In the genomic region with DNA sequence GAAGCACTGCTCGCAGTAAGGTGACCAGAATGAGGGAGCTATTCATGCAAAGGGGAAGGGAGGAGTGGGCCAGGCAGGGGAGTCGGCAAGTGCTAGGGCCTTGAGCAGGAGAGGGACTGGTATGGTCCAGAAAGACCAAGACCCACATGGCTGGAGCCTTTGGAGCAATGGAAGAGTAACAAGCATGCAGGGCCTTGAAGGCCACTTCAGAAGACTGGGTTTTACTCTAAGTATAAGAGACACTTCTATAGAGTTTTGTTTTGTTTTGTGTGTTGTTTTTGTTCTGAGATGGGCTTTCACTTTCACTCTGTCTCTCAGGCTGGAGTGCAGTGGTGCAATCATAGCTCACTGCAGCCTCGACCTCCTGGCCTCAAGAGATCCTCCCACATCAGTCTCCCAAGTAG, we compare ENCODE assay signal across 9 cellular contexts. TPM values are rescaled to one million over a fixed set of nuclear protein-coding genes. Genes with fewer than 3 reads are reported as not detected.
DNase-seq lines count a peak whose midpoint lies in the region; ATAC-seq, FAIRE-seq and TF ChIP-seq lines count a peak whose summit lies in the region.
"Had no signal": no experiment of that assay in that cellular context is flagged by ENCODE, and none has a peak within 500 bp of the region (broad histone marks: within the 10 kb centered on the region; RNA-seq: fewer than 3 reads in every experiment).

No MANE protein-coding gene starts in this region.

- no peak overlapping the region for H3K23ac ChIP-seq in neuronal stem cell (ENCODE audit: low read depth, low read length, poor library complexity)

- H2BK5ac ChIP-seq in neuronal stem cell (ENCODE audit: low read length), result no peak overlapping the region

- H3K9me3 ChIP-seq in OCI-LY3 (ENCODE audit: insufficient read depth, low read length), result peaks cover 5% of the 10 kb centered on the region; the same call in 1 of the 2 replicates
- no peaks in the 10 kb centered on the region for H3K9me3 ChIP-seq in neuronal stem cell (replicated peaks in 1 of 2; ENCODE audit: control insufficient read depth in 2 of 2, insufficient read depth in 1 of 2, low read depth in 1 of 2, low read length in 2 of 2)

- no peak for DNase-seq in naive B cell
- DNase-seq in midbrain (lab: John Stamatoyannopoulos, UW), result no peak
- DNase-seq in RKO (ENCODE audit: low spot score), result no peak
- no peak for DNase-seq in frontal cortex (ENCODE audit: low spot score in 2 of 2)
- no peak for DNase-seq in neuronal stem cell (ENCODE audit: low spot score)

- no peak overlapping the region for H3K14ac ChIP-seq in neuronal stem cell (ENCODE audit: low read length)

- no peaks in the 10 kb centered on the region for H3K79me1 ChIP-seq in neuronal stem cell (ENCODE audit: low read depth, low read length)

- H2AFZ ChIP-seq in OCI-LY3 (ENCODE audit: low read depth, low read length) (peak overlapping the region; percentile 81), neuronal stem cell (ENCODE audit: low read length) (no peak overlapping the region)

- ATAC-seq in GM19023 (IDR thresholded peaks at IDR 0.05; ENCODE audit: unreplicated experiment) (peak; percentile 72), HG02610 (IDR thresholded peaks at IDR 0.05; ENCODE audit: unreplicated experiment) (peak; percentile 86), naive B cell (ENCODE audit: low read depth in 2 of 2) (peak; percentile 56 to 69)

- peak overlapping the region; percentile 86 for H3K4me2 ChIP-seq in OCI-LY3 (ENCODE audit: low read length)
- H3K4me2 ChIP-seq in neuronal stem cell (ENCODE audit: insufficient read depth, low read length, poor library complexity, severe bottlenecking), result no peak overlapping the region

- H3K27me3 ChIP-seq in OCI-LY3 (ENCODE audit: low read depth, low read length) (no peaks in the 10 kb centered on the region), neuronal stem cell (ENCODE audit: control insufficient read depth in 3 of 3, insufficient read depth in 3 of 3, low read depth in 1 of 3, low read length in 3 of 3) (no peaks in the 10 kb centered on the region)

- H3K79me2 ChIP-seq in OCI-LY3 (ENCODE audit: low read length), result no peaks in the 10 kb centered on the region

- H2BK120ac ChIP-seq in neuronal stem cell (ENCODE audit: low read depth, low read length), result no peak overlapping the region

- 0 out of 2 replicates have a peak overlapping the region, but pooled peaks have one; percentile 7 for H3K27ac ChIP-seq in OCI-LY3 (ENCODE audit: low read length)
- no peak overlapping the region for H3K27ac ChIP-seq in neuronal stem cell (replicated peaks; ENCODE audit: low read length)

- H2BK12ac ChIP-seq in neuronal stem cell (ENCODE audit: low read length), result no peak overlapping the region

- H4K91ac ChIP-seq in neuronal stem cell (ENCODE audit: low read depth, low read length, poor library complexity), result no peak overlapping the region

- H3K36me3 ChIP-seq in OCI-LY3 (replicated peaks; ENCODE audit: low read depth, low read length) (no peaks in the 10 kb centered on the region), neuronal stem cell (replicated peaks in 1 of 2; ENCODE audit: control insufficient read depth in 2 of 2, insufficient read depth in 2 of 2, low read length in 2 of 2) (no peaks in the 10 kb centered on the region)

- peaks cover 8 to 12% of the 10 kb centered on the region in 2 donors for H3K36me3 Mint-ChIP-seq in naive B cell

- TF ChIP-seq CTCF in OCI-LY3 (IDR thresholded peaks at IDR 0.05; ENCODE audit: low read depth, low read length), result no peak

- H3K18ac ChIP-seq in neuronal stem cell (ENCODE audit: low read length), result no peak overlapping the region

- WGBS in neuronal stem cell (ENCODE audit: extremely low coverage in 2 of 2, insufficient read length in 2 of 2, insufficient replicate concordance in 1 of 2), 2 donors, result no CpG with 5 or more reads among the region's 3 CpGs

- no peak overlapping the region for H3K4ac ChIP-seq in neuronal stem cell (ENCODE audit: low read length)

- H3K4me3 Mint-ChIP-seq in naive B cell, result peak overlapping the region; percentile 60 to 91 (median 82)

- H3K4me3 ChIP-seq in OCI-LY3 (ENCODE audit: low read length) (peak overlapping the region; percentile 50), neuronal stem cell (ENCODE audit: low read length in 2 of 2) (no peak overlapping the region)

- H4K20me1 ChIP-seq in OCI-LY3 (ENCODE audit: insufficient read depth, low read length), result no peaks in the 10 kb centered on the region

- H3K27me3 Mint-ChIP-seq in naive B cell, result peaks cover 9 to 23% (median 11%) of the 10 kb centered on the region in 3 donors

- H4K8ac ChIP-seq in neuronal stem cell (ENCODE audit: low read depth, low read length), result no peak overlapping the region

- H3K9me3 Mint-ChIP-seq in naive B cell, result peaks cover 7 to 14% (median 11%) of the 10 kb centered on the region in 7 donors

- H3K4me1 ChIP-seq in OCI-LY3 (ENCODE audit: low read length), result peaks cover 56% of the 10 kb centered on the region
- no peaks in the 10 kb centered on the region for H3K4me1 ChIP-seq in neuronal stem cell (ENCODE audit: control insufficient read depth in 2 of 2, insufficient read depth in 1 of 2, low read depth in 1 of 2, low read length in 2 of 2)

- FAIRE-seq in frontal cortex (lab: Jason Lieb, UNC), result no peak

- peak overlapping the region in 5 of 6 donors; percentile 25 to 86 (median 57) for H3K27ac Mint-ChIP-seq in naive B cell

- H2AK5ac ChIP-seq in neuronal stem cell (ENCODE audit: low read depth, low read length), result no peak overlapping the region

- H3K9ac ChIP-seq in OCI-LY3 (ENCODE audit: low read length) (no peak overlapping the region), neuronal stem cell (ENCODE audit: low read depth, low read length, poor library complexity) (no peak overlapping the region)

- peaks cover 37 to 45% (median 39%) of the 10 kb centered on the region in 3 donors for H3K4me1 Mint-ChIP-seq in naive B cell

- H2BK15ac ChIP-seq in neuronal stem cell (ENCODE audit: low read length), result no peak overlapping the region

RNA-seq across cellular contexts. Expression of gene BFSP2, which starts 42.0 kb away (rescaled TPM):
- polyA plus RNA-seq in naive B cell (ENCODE audit: low read depth in 6 of 6), result 1 to 10 TPM in 3 of 6 donors, under 1 TPM in 1, not detected in 2; 0.94 to 3.3 (median 2.5) TPM
- not detected for total RNA-seq in frontal cortex
- 0.13 TPM for polyA plus RNA-seq in neuronal stem cell (2013, experiment 1 of 2)
- polyA plus RNA-seq in neuronal stem cell (2013, experiment 2 of 2), result 0.24 TPM
- total RNA-seq: HT1080 had no signal
